26 cellular contexts compared by ENCODE assay signal in the genomic region with DNA sequence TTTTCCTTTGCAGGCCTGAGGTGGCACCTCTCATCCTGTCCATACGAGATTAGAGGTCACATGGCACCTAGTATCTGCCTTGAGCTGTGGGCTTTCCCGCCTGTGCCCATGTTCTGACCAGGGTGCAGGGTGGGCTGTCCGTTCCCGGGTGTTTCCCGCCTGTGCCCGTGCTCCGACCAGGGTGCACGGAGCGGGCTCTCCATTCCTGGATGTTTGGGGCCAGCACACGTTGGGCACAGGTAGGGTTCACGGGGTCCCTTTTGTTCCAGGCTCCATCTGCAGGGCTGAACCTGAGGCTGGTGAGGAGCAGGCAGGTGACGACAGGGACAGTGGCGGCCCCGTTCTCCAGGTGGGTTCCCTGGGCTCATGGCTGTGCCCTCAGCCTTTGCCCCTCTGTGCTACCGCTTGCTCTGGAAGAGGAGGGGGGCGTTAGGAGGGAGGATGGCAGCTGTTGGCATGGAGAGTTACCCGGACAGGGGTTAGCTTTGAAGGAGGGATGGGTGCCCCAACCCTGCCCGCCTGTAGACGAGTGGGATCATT.
"Had no signal": no experiment of that assay in that cellular context is flagged by ENCODE, and none has a peak within 500 bp of the region (broad histone marks: within the 10 kb centered on the region; RNA-seq: fewer than 3 reads in every experiment).

No MANE protein-coding gene starts in this region.

- H3K9me3 ChIP-seq: esophagus muscularis mucosa, gastroesophageal sphincter, heart left ventricle, mucosa of descending colon, sigmoid colon, stomach, thyroid gland, vagina had no signal

- ATAC-seq: foreskin keratinocyte; gastroesophageal sphincter; heart left ventricle; left lobe of liver; mucosa of descending colon; natural killer cell treated with Interleukin-12 subunit alpha and Interleukin-12 subunit beta and Interleukin-15 and Interleukin-18, amount 100 ng/mL, for 72 hours; stimulated activated effector memory CD8-positive, alpha-beta T cell treated with anti-CD3 and anti-CD28 coated beads, Interleukin-12 subunit alpha, Interleukin-12 subunit beta, amount 100 ng/mL, for 72 hours had no signal

- H3K27ac ChIP-seq: coronary artery, esophagus muscularis mucosa, foreskin keratinocyte, gastroesophageal sphincter, heart left ventricle, parathyroid adenoma, sigmoid colon, stomach, thyroid gland, vagina had no signal

- H3K27me3 ChIP-seq: esophagus muscularis mucosa, foreskin keratinocyte, gastroesophageal sphincter, heart left ventricle, sigmoid colon, stomach, thyroid gland, vagina had no signal

- H3K9ac ChIP-seq: parathyroid adenoma had no signal

- H3K4me1 ChIP-seq: esophagus muscularis mucosa, foreskin keratinocyte, gastroesophageal sphincter, heart left ventricle, parathyroid adenoma, sigmoid colon, stomach, thyroid gland, vagina had no signal

- H2AFZ ChIP-seq: parathyroid adenoma had no signal

- FAIRE-seq: endothelial cell of umbilical vein had no signal

- H3K79me2 ChIP-seq: parathyroid adenoma had no signal

- DNase-seq: dermis blood vessel endothelial cell; effector memory CD4-positive, alpha-beta T cell; foreskin keratinocyte; hippocampal formation; immature natural killer cell; islet precursor cell; mesenchymal stem cell; mucosa of descending colon; naive B cell; sigmoid colon; stimulated activated CD4-positive, alpha-beta T cell treated with anti-CD3 and anti-CD28 coated beads, Interleukin-2, amount 100 ng/mL, for 24 hours; stimulated activated CD4-positive, alpha-beta T cell treated with anti-CD3 and anti-CD28 coated beads, Interleukin-4, amount 100 ng/mL, for 24 hours; stimulated activated naive CD4-positive, alpha-beta T cell treated with Interleukin-2 at 50 U/mL for 16 hours; stomach; thyroid gland; trophoblast cell had no signal

- H3K4me3 ChIP-seq: coronary artery, esophagus muscularis mucosa, gastroesophageal sphincter, heart left ventricle, mucosa of descending colon, sigmoid colon, stomach, thyroid gland, vagina had no signal
